13 cellular contexts compared by ENCODE assay signal in the genomic region with DNA sequence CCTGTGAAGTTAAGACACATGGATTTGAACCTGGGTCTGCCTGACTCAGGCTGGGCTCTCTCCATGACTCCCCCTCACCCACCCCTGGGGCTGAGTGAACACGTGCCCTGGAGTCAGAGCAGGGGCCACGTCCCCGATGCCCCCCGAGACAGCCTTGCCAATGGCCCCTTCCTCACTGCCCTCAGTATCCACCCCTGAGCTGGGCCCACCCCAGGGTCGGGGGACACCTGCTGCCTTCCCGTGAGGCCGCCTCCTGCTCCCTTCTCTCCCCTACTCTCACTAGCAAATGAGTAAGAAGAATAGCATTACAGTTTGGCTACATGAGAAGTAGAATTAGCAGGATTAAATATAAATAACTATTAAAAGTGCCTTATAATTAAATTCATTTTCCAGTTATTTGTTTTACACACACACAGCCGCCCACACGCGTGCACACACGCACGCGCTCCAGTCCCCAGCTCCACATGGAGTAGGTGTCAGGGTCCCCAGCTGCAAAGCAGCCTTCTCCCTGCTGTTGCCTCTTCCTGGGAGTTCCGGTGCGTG.
DNase-seq lines count a peak whose midpoint lies in the region; TF ChIP-seq lines count a peak whose summit lies in the region.
"Had no signal": no experiment of that assay in that cellular context is flagged by ENCODE, and none has a peak within 500 bp of the region (broad histone marks: within the 10 kb centered on the region; RNA-seq: fewer than 3 reads in every experiment).

No MANE protein-coding gene starts in this region.

- WGBS in neuronal stem cell (ENCODE audit: extremely low coverage in 2 of 2, insufficient read length in 2 of 2, insufficient replicate concordance in 1 of 2), 2 donors = no CpG with 5 or more reads among the region's 15 CpGs

- H3K9ac ChIP-seq in neuronal stem cell (ENCODE audit: low read depth, low read length, poor library complexity) = no peak overlapping the region
- H3K9ac ChIP-seq: BLaER1 treated with 17β-estradiol and CSF1 and Interleukin-3, amounts not matched to agents 10 nM and 100 nM had no signal

- POLR2A ChIA-PET in A673 (lab: Charles Lee; ENCODE audit: low non-redundant PET) = no interaction called here

- no peak overlapping the region for H3K4me2 ChIP-seq in neuronal stem cell (ENCODE audit: insufficient read depth, low read length, poor library complexity, severe bottlenecking)
- H3K4me2 ChIP-seq: BLaER1 treated with 17β-estradiol and CSF1 and Interleukin-3, amounts not matched to agents 10 nM and 100 nM had no signal

- DNase-seq in A673 (ENCODE audit: low spot score) (peak; percentile 28), Ammon's horn (ENCODE audit: low spot score) (peak; percentile 24), neuronal stem cell (ENCODE audit: low spot score) (no peak), KG1 (lab: John Stamatoyannopoulos, UW) (no peak), occipital lobe (lab: John Stamatoyannopoulos, UW) (no peak), HAP-1 (ENCODE audit: low spot score in 2 of 2) (no peak)
- DNase-seq: BE2C; Caco-2; CD4-positive, alpha-beta memory T cell; DMS153; DND-41; GOT3 had no signal

- H4K8ac ChIP-seq in neuronal stem cell (ENCODE audit: low read depth, low read length) = no peak overlapping the region

- no peak overlapping the region for H3K18ac ChIP-seq in neuronal stem cell (ENCODE audit: low read length)

- BruUV-seq in A673 (replicated peaks; lab: Mats Ljungman, UMichigan) = no TSS peak

- intact Hi-C loops in A673 (cut with micrococcal nuclease; ENCODE audit: unreplicated experiment) = no loop called here

- no peak overlapping the region for H2BK120ac ChIP-seq in neuronal stem cell (ENCODE audit: low read depth, low read length)

- H3K14ac ChIP-seq in neuronal stem cell (ENCODE audit: low read length) = peak overlapping the region; percentile 79

- CTCF ChIA-PET in A673 (lab: Charles Lee) = no interaction called here

- peaks cover 44% of the 10 kb centered on the region for H3K4me1 ChIP-seq in A673 (ENCODE audit: insufficient read depth, low read length, poor library complexity, severe bottlenecking)
- peaks cover 0 to 13% of the 10 kb centered on the region in 2 donors for H3K4me1 ChIP-seq in neuronal stem cell (ENCODE audit: control insufficient read depth in 2 of 2, insufficient read depth in 1 of 2, low read depth in 1 of 2, low read length in 2 of 2)
- H3K4me1 ChIP-seq in HAP-1 = no peaks in the 10 kb centered on the region
- H3K4me1 ChIP-seq: BLaER1 treated with 17β-estradiol and CSF1 and Interleukin-3, amounts not matched to agents 10 nM and 100 nM; Caco-2 had no signal

- H3K23ac ChIP-seq in neuronal stem cell (ENCODE audit: low read depth, low read length, poor library complexity) = no peak overlapping the region

- H3K4me3 ChIP-seq in A673 (ENCODE audit: low read depth, low read length, poor library complexity, severe bottlenecking) (no peak overlapping the region), neuronal stem cell (ENCODE audit: low read length in 2 of 2) (no peak overlapping the region), HAP-1 (no peak overlapping the region)
- H3K4me3 ChIP-seq: BLaER1 treated with 17β-estradiol and CSF1 and Interleukin-3, amounts not matched to agents 10 nM and 100 nM had no signal

- H2BK12ac ChIP-seq in neuronal stem cell (ENCODE audit: low read length) = no peak overlapping the region

- no peaks in the 10 kb centered on the region for H3K36me3 ChIP-seq in A673 (ENCODE audit: insufficient read depth, low read length, poor library complexity, severe bottlenecking)
- H3K36me3 ChIP-seq in neuronal stem cell (replicated peaks in 1 of 2; ENCODE audit: control insufficient read depth in 2 of 2, insufficient read depth in 2 of 2, low read length in 2 of 2) = no peaks in the 10 kb centered on the region
- H3K36me3 ChIP-seq in HAP-1 (replicated peaks) = no peaks in the 10 kb centered on the region
- H3K36me3 ChIP-seq: BE2C; BLaER1 treated with 17β-estradiol and CSF1 and Interleukin-3, amounts not matched to agents 10 nM and 100 nM had no signal

- no peaks in the 10 kb centered on the region for H3K27me3 ChIP-seq in A673 (replicated peaks; ENCODE audit: insufficient read depth, low read depth, low read length, poor library complexity)
- peaks cover 0 to 7% (median 0%) of the 10 kb centered on the region in 3 experiments for H3K27me3 ChIP-seq in neuronal stem cell (ENCODE audit: control insufficient read depth in 3 of 3, insufficient read depth in 3 of 3, low read depth in 1 of 3, low read length in 3 of 3)
- H3K27me3 ChIP-seq in HAP-1 (ENCODE audit: low read depth) = peaks cover 24% of the 10 kb centered on the region
- H3K27me3 ChIP-seq: BE2C; BLaER1 treated with 17β-estradiol and CSF1 and Interleukin-3, amounts not matched to agents 10 nM and 100 nM had no signal

- TF ChIP-seq CTCF in A673 (conservative IDR thresholded peaks at IDR 0.05; ENCODE audit: low read depth, low read length) = no peak

- no peak overlapping the region for H2BK5ac ChIP-seq in neuronal stem cell (ENCODE audit: low read length)

- no peak overlapping the region for H4K91ac ChIP-seq in neuronal stem cell (ENCODE audit: low read depth, low read length, poor library complexity)

- in situ Hi-C loops in HAP-1 (cut with MboI; ENCODE audit: low sequenced_read_pairs) = no loop called here

- no peak overlapping the region for H2BK15ac ChIP-seq in neuronal stem cell (ENCODE audit: low read length)

- H2AFZ ChIP-seq in neuronal stem cell (ENCODE audit: low read length) = no peak overlapping the region

- H2AK5ac ChIP-seq in neuronal stem cell (ENCODE audit: low read depth, low read length) = no peak overlapping the region

- H3K27ac ChIP-seq in A673 (ENCODE audit: low read depth, low read length, poor library complexity, severe bottlenecking) = peak overlapping the region; percentile 47
- H3K27ac ChIP-seq in neuronal stem cell (replicated peaks; ENCODE audit: low read length) = no peak overlapping the region
- H3K27ac ChIP-seq: BLaER1 treated with 17β-estradiol and CSF1 and Interleukin-3, amounts not matched to agents 10 nM and 100 nM had no signal

- peaks cover 1% of the 10 kb centered on the region for H3K79me1 ChIP-seq in neuronal stem cell (ENCODE audit: low read depth, low read length)

- no peak overlapping the region for H3K4ac ChIP-seq in neuronal stem cell (ENCODE audit: low read length)

- H3K9me3 ChIP-seq in A673 (ENCODE audit: low read depth, low read length, poor library complexity, severe bottlenecking) (no peaks in the 10 kb centered on the region), neuronal stem cell (replicated peaks in 1 of 2; ENCODE audit: control insufficient read depth in 2 of 2, insufficient read depth in 1 of 2, low read depth in 1 of 2, low read length in 2 of 2) (no peaks in the 10 kb centered on the region), HAP-1 (0 out of 2 replicates have a peak, but pooled peaks cover 2% of the 10 kb centered on the region)
- H3K9me3 ChIP-seq: BE2C; BLaER1 treated with 17β-estradiol and CSF1 and Interleukin-3, amounts not matched to agents 10 nM and 100 nM; Caco-2 had no signal

Comparison
In these comparisons a context has a peak if more than half of its experiments do, and no peak if none do; other contexts are left out.
1. DNase-seq: peak in A673 (single experiment) and Ammon's horn (single experiment); none in neuronal stem cell (single experiment), KG1 (single experiment), occipital lobe (single experiment) and HAP-1 (0 of 2).